ENCODE assay signal across 8 cellular contexts in the genomic region with DNA sequence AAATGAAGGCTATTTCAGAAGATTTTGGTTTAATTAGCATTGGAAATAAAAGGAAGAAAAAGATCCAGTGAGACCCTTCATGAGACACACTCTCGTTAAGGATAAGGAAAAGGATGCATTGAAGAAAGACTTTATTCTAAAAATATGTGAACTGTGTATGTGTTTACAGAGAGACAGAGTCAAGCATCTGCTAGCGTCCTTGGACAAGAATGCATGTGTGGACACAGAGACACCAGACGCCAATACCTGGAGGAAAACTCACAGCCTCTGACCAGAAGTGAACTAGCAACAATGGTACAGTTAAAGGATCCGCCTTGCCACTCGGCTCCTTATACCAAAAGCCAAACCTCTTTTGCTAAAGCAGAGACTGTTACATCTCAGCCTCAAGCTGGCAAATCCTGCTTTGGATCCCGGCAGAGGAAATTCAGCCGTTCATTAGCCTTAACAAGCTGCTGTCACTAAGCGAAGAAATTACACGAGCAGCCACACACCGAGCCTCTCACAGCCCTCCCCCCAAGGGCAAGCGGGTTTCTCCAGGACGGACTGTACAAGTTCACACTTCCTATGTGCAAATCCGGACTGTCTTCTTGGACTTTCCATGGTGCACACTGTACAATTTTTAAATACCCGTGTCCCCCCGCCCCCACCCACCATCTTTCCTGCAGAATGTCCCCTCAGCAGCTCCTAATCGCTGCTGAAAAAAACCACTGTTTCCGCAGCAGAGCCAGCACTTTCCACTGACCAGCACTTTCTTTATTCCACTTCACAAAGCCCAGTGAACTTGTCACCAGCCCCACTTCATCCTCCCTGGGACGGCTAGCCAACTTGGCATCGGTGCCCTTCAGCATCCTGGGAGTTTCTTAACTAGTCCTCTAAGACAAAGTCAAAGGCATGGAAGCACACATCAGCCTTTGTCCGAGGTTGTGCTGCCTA. TPM values are rescaled to one million over a fixed set of nuclear protein-coding genes. Genes with fewer than 3 reads are reported as not detected.
DNase-seq lines count a peak whose midpoint lies in the region; ATAC-seq and TF ChIP-seq lines count a peak whose summit lies in the region.

No MANE protein-coding gene starts in this region.

- peaks cover 5 to 15% of the 10 kb centered on the region in 2 donors for H3K4me1 ChIP-seq in aorta (ENCODE audit: control insufficient read depth in 1 of 2, insufficient read depth in 2 of 2, low read length in 2 of 2)

- WGBS in aorta, 2 donors: 0 to 1% methylated on average over 20 of the region's 20 CpGs

- intact Hi-C loops in aorta (cut with DNase I): loop anchor here (5.0 to 10.0 kb wide), 4 partner anchors 37 to 308 kb away; no protein-coding TSS in a partner anchor

- H3K36me3 Mint-ChIP-seq in activated T-cell treated with anti-CD3 and anti-CD28 coated beads, Interleukin-2, amount 50 U/mL, for 4 hours (ENCODE audit: insufficient read depth): no peaks in the 10 kb centered on the region
- H3K36me3 Mint-ChIP-seq in nephron progenitor cell (ENCODE audit: low read depth): no peaks in the 10 kb centered on the region

- no peaks in the 10 kb centered on the region for H3K9me3 ChIP-seq in aorta (ENCODE audit: control insufficient read depth, low read length)

- ATAC-seq in activated T-cell treated with anti-CD3 and anti-CD28 coated beads, Interleukin-2, amount 50 U/mL, for 4 hours: no peak
- ATAC-seq in aorta (ENCODE audit: low FRiP score): peak; percentile 14
- no peak for ATAC-seq in GM19328 (IDR thresholded peaks at IDR 0.05; ENCODE audit: unreplicated experiment)

- peaks cover 9% of the 10 kb centered on the region for H3K27me3 Mint-ChIP-seq in activated T-cell treated with anti-CD3 and anti-CD28 coated beads, Interleukin-2, amount 50 U/mL, for 4 hours (ENCODE audit: low read depth)
- no peaks in the 10 kb centered on the region for H3K27me3 Mint-ChIP-seq in nephron progenitor cell (ENCODE audit: low read depth, poor library complexity)

- H3K4me1 Mint-ChIP-seq in activated T-cell treated with anti-CD3 and anti-CD28 coated beads, Interleukin-2, amount 50 U/mL, for 4 hours (ENCODE audit: low read depth): peaks cover 61% of the 10 kb centered on the region
- H3K4me1 Mint-ChIP-seq in nephron progenitor cell: peaks cover 76% of the 10 kb centered on the region

- H3K27ac ChIP-seq in C4-2B: peak overlapping the region; percentile 96
- peak overlapping the region; percentile 61 to 96 for H3K27ac ChIP-seq in aorta (ENCODE audit: low read depth in 1 of 2, low read length in 2 of 2)

- peak overlapping the region; percentile 93 for H3K4me3 Mint-ChIP-seq in activated T-cell treated with anti-CD3 and anti-CD28 coated beads, Interleukin-2, amount 50 U/mL, for 4 hours
- H3K4me3 Mint-ChIP-seq in nephron progenitor cell: peak overlapping the region; percentile 97

- no peaks in the 10 kb centered on the region for H3K9me3 Mint-ChIP-seq in activated T-cell treated with anti-CD3 and anti-CD28 coated beads, Interleukin-2, amount 50 U/mL, for 4 hours
- H3K9me3 Mint-ChIP-seq in nephron progenitor cell: no peaks in the 10 kb centered on the region

- DNase-seq in HFF-Myc (ENCODE audit: extremely low read depth, low read depth) (no peak), foreskin fibroblast (peak in 1 of 2 donors; percentile 59), nephron progenitor cell (peak; percentile 30), aorta (peak; percentile 76 to 87), AML-193 (lab: John Stamatoyannopoulos, UW) (no peak)
- DNase-seq in activated T-cell treated with anti-CD3 and anti-CD28 coated beads, Interleukin-2, amount 50 U/mL, for 4 hours: no peak

- H3K4me3 ChIP-seq in HFF-Myc (replicated peaks; ENCODE audit: low read depth, low read length) (peak overlapping the region; percentile 82), foreskin fibroblast (ENCODE audit: low read depth in 1 of 2, low read length in 2 of 2) (peak overlapping the region; percentile 61 to 70), aorta (ENCODE audit: low read length in 2 of 2) (peak overlapping the region; percentile 70)

- H3K27ac Mint-ChIP-seq in nephron progenitor cell: peak overlapping the region; percentile 84

- H3K27me3 ChIP-seq in aorta (ENCODE audit: control insufficient read depth in 1 of 2, insufficient read depth in 2 of 2, low read length in 1 of 2): no peaks in the 10 kb centered on the region

- H3K36me3 ChIP-seq in aorta (ENCODE audit: control insufficient read depth in 1 of 2, insufficient read depth in 2 of 2, low read length in 1 of 2): no peaks in the 10 kb centered on the region

- TF ChIP-seq CTCF in C4-2B (conservative IDR thresholded peaks at IDR 0.05) (no peak), HFF-Myc (IDR thresholded peaks at IDR 0.05; ENCODE audit: low read depth, low read length, missing control alignments) (no peak), foreskin fibroblast (IDR thresholded peaks at IDR 0.05; ENCODE audit: low read depth, low read length) (no peak), nephron progenitor cell (IDR thresholded peaks at IDR 0.05) (no peak)

RNA-seq across cellular contexts. Expression of a gene that starts 1.7 kb away (rescaled TPM):
- total RNA-seq in activated T-cell treated with anti-CD3 and anti-CD28 coated beads, Interleukin-2, amount 50 U/mL, for 4 hours: 10 to 100 TPM in 2 of 3 donors, 1 to 10 TPM in 1; 5.9 to 14.3 (median 13.4) TPM
- 10 to 100 TPM; 74.5 to 90.9 TPM for total RNA-seq in aorta
- 1 to 10 TPM; 5.8 to 6.3 TPM for polyA plus RNA-seq in aorta

Comparison
In these comparisons a context has a peak if more than half of its experiments do, and no peak if none do; other contexts are left out.
1. DNase-seq: peak in nephron progenitor cell (single experiment) and aorta (2 of 2); none in HFF-Myc (single experiment), activated T-cell treated with anti-CD3 and anti-CD28 coated beads, Interleukin-2, amount 50 U/mL, for 4 hours (single experiment) and AML-193 (0 of 2).
2. RNA of a gene that starts 1.7 kb away (total RNA-seq): 74.5 to 90.9 TPM in aorta; 5.9 to 14.3 TPM in activated T-cell treated with anti-CD3 and anti-CD28 coated beads, Interleukin-2, amount 50 U/mL, for 4 hours; every median in the first group is over 4 times any median in the second.
3. Peak in every context shown above with its lines, with median percentiles within 50 percentile points of each other: H3K4me3 ChIP-seq.